ENCODE assay signal across 11 cellular contexts in the genomic region with DNA sequence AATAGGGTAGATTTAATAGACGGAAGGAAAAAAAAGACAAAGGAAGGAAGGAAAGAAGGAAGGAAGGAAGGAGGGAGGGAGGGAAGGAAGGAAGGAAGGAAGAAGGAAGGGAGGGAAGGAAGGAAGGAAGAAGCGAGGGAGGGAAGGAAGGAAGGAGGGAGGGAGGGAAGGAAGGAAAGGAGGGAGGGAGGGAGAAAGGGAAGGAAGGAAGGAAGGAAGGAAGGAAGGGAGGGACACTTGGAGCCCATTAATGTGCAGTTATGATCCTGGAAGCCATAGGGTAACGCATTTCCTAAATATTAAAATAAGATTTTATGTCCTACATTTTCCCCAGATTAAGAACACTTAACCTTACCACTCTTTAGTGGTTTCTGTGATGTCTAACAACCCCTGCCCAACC.
"Had no signal": no experiment of that assay in that cellular context is flagged by ENCODE, and none has a peak within 500 bp of the region (broad histone marks: within the 10 kb centered on the region; RNA-seq: fewer than 3 reads in every experiment).

No MANE protein-coding gene starts in this region.

- H3K9me3 ChIP-seq: HAP-1 had no signal

- H3K27ac ChIP-seq: GM23248 had no signal

- H3K4me3 ChIP-seq: GM23248, GM23338, HAP-1 had no signal

- H3K36me3 ChIP-seq: HAP-1 had no signal

- H3K4me2 ChIP-seq: GM23338 had no signal

- H2AFZ ChIP-seq: GM23248, GM23338 had no signal

- ATAC-seq: GM23338, HCT116 had no signal

- H3K9ac ChIP-seq: GM23248 had no signal

- DNase-seq: GM23248, GOT3, H7, H9, HCEC 1CT, HFFc6 had no signal

- FAIRE-seq: H1, H54 had no signal

- H3K4me1 ChIP-seq: HAP-1 had no signal
